22 cellular contexts compared by ENCODE assay signal in the genomic region with DNA sequence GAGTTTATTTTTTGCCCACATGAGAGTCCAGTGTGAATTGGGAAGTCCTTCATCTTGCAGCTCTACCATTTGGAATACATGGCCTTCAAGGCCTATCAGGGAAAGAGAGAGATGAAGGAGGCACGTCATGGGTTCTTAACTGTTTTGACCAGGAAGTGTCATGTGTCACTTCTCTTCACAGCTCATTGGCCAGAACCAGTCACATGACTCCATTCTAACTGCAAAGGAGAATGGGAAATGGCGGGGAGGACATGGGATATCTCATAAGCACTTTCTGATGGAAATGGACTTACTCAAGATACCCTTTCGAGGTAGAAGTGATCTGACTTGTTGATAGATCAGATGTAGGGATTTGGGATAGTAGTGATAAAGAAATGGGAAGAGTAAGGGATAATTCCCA. TPM values are rescaled to one million over a fixed set of nuclear protein-coding genes. Genes with fewer than 3 reads are reported as not detected.
DNase-seq lines count a peak whose midpoint lies in the region; ATAC-seq, FAIRE-seq and TF ChIP-seq lines count a peak whose summit lies in the region.
"Had no signal": no experiment of that assay in that cellular context is flagged by ENCODE, and none has a peak within 500 bp of the region (broad histone marks: within the 10 kb centered on the region; RNA-seq: fewer than 3 reads in every experiment).

No MANE protein-coding gene starts in this region.

- no peak for DNase-seq in HepG2 (ENCODE audit: low spot score)
- no peak for DNase-seq in right lobe of liver
- peak; percentile 61 for DNase-seq in Karpas-422
- no peak for DNase-seq in WTC11 (ENCODE audit: low spot score)
- DNase-seq in iPS-NIHi7 (ENCODE audit: extremely low spot score): peak; percentile 1
- DNase-seq in GM03348 (ENCODE audit: low spot score): no peak
- DNase-seq in left lobe of liver (ENCODE audit: low spot score): no peak
- DNase-seq in MCF 10A (ENCODE audit: unreplicated experiment): no peak
- DNase-seq: AML-193; CD4-positive, alpha-beta T cell; DMS153; DMS79; GDM1; HCEC 1CT; IMR-90 had no signal

- no peaks in the 10 kb centered on the region for H3K9me2 ChIP-seq in Karpas-422 (replicated peaks; ENCODE audit: insufficient read depth, low read length)

- H3K9ac ChIP-seq in HepG2 (ENCODE audit: insufficient read depth, low read depth, low read length): no peak overlapping the region
- no peak overlapping the region for H3K9ac ChIP-seq in Karpas-422 (ENCODE audit: low read length)

- in situ Hi-C loops in HepG2 (cut with HindIII; ENCODE audit: extremely low pct_ligation_motif_present, low pct_unique_long_range_greater_than_20kb): no loop called here

- no peaks in the 10 kb centered on the region for H3K36me3 Mint-ChIP-seq in WTC11
- H3K36me3 Mint-ChIP-seq in MCF 10A (ENCODE audit: insufficient read depth, unreplicated experiment): no peaks in the 10 kb centered on the region

- CTCF ChIA-PET in HepG2 (lab: Yijun Ruan, JAX; ENCODE audit: low intra/inter-chr PET ratio, low total read pairs) (no interaction called here), WTC11 (lab: Charles Lee) (no interaction called here), MCF 10A (lab: Yijun Ruan, JAX) (interaction anchor here (0.6 kb wide), 1 partner anchor 11 kb away, joined by 3 read pairs; no protein-coding TSS in a partner anchor)

- H3K27ac Mint-ChIP-seq in WTC11 (no peak overlapping the region), MCF 10A (ENCODE audit: low read depth, unreplicated experiment) (no peak overlapping the region)
- H3K27ac Mint-ChIP-seq: CD4-positive, alpha-beta T cell; GM23338 had no signal

- H2AFZ ChIP-seq in HepG2 (ENCODE audit: low read length): no peak overlapping the region
- H2AFZ ChIP-seq in Karpas-422 (ENCODE audit: low read length): no peak overlapping the region
- H2AFZ ChIP-seq: GM23338 had no signal

- WGBS in HepG2 (ENCODE audit: low lambda C conversion rate): 3% methylated on average over 3 of the region's 3 CpGs
- WGBS in right lobe of liver (ENCODE audit: insufficient coverage, low coverage, low lambda C conversion rate, missing lambda C conversion rate): 62% methylated on average over 3 of the region's 3 CpGs

- H3K36me3 ChIP-seq in HepG2 (replicated peaks in 1 of 2; ENCODE audit: control insufficient read depth in 1 of 2, insufficient read depth in 2 of 2, low read length in 2 of 2): no peaks in the 10 kb centered on the region
- no peaks in the 10 kb centered on the region for H3K36me3 ChIP-seq in right lobe of liver
- no peaks in the 10 kb centered on the region for H3K36me3 ChIP-seq in Karpas-422 (ENCODE audit: insufficient read depth, low read length)

- TF ChIP-seq POLR2A in HepG2 (IDR thresholded peaks at IDR 0.05; ENCODE audit: insufficient read depth in 1 of 2, low read depth in 2 of 2, low read length in 2 of 2) (no peak), right lobe of liver (IDR thresholded peaks at IDR 0.05) (no peak)

- H3K4me1 ChIP-seq in HepG2 (ENCODE audit: insufficient read depth, low read length) (no peaks in the 10 kb centered on the region), right lobe of liver (no peaks in the 10 kb centered on the region), Karpas-422 (ENCODE audit: low read length) (no peaks in the 10 kb centered on the region)

- no peak overlapping the region for H3K4me3 ChIP-seq in HepG2 (replicated peaks in 1 of 3; ENCODE audit: insufficient read depth in 1 of 3, low read depth in 2 of 3, low read length in 3 of 3)
- no peak overlapping the region for H3K4me3 ChIP-seq in right lobe of liver
- no peak overlapping the region for H3K4me3 ChIP-seq in Karpas-422 (ENCODE audit: low read length)
- H3K4me3 ChIP-seq: GM23338 had no signal

- no peak overlapping the region for H3K4me2 ChIP-seq in HepG2 (ENCODE audit: low read depth, low read length)
- no peak overlapping the region for H3K4me2 ChIP-seq in Karpas-422 (ENCODE audit: low read depth, low read length, poor library complexity, severe bottlenecking)
- H3K4me2 ChIP-seq: GM23338 had no signal

- no peaks in the 10 kb centered on the region for H3K27me3 ChIP-seq in HepG2 (ENCODE audit: control insufficient read depth in 1 of 2, insufficient read depth in 2 of 2, low read length in 2 of 2)
- H3K27me3 ChIP-seq in right lobe of liver: no peaks in the 10 kb centered on the region
- H3K27me3 ChIP-seq in Karpas-422 (ENCODE audit: low read length): no peaks in the 10 kb centered on the region

- H3K79me2 ChIP-seq in HepG2 (ENCODE audit: insufficient read depth, low read length): no peaks in the 10 kb centered on the region
- H3K79me2 ChIP-seq in Karpas-422 (ENCODE audit: low read length): no peaks in the 10 kb centered on the region

- BruUV-seq in HepG2 (replicated peaks; lab: Mats Ljungman, UMichigan) (no TSS peak), MCF 10A (replicated peaks; lab: Mats Ljungman, UMichigan) (no TSS peak)

- H3K27me3 Mint-ChIP-seq in WTC11 (ENCODE audit: low read depth): peaks cover 11% of the 10 kb centered on the region; the same call in 1 of the 2 replicates
- H3K27me3 Mint-ChIP-seq in MCF 10A (ENCODE audit: insufficient read depth, unreplicated experiment): peaks cover 32% of the 10 kb centered on the region

- FAIRE-seq in HepG2 (lab: Jason Lieb, UNC): no peak
- FAIRE-seq: H54 had no signal

- TF ChIP-seq CTCF in HepG2 (CRISPR knock-in tag; IDR thresholded peaks at IDR 0.05) (no peak), right lobe of liver (IDR thresholded peaks at IDR 0.05) (no peak), WTC11 (IDR thresholded peaks at IDR 0.05) (no peak), MCF 10A (IDR thresholded peaks at IDR 0.05; ENCODE audit: unreplicated experiment) (no peak)

- H4K20me1 ChIP-seq in HepG2 (ENCODE audit: insufficient read depth, low read length) (no peaks in the 10 kb centered on the region), Karpas-422 (ENCODE audit: insufficient read depth, low read depth, low read length) (no peaks in the 10 kb centered on the region)

- no peak overlapping the region for H3K4me3 Mint-ChIP-seq in WTC11
- no peak overlapping the region for H3K4me3 Mint-ChIP-seq in MCF 10A (ENCODE audit: unreplicated experiment)
- H3K4me3 Mint-ChIP-seq: CD4-positive, alpha-beta T cell; GM23338 had no signal

- TF ChIP-seq RAD21 in HepG2 (CRISPR knock-in tag; IDR thresholded peaks at IDR 0.05): no peak

- H3K27ac ChIP-seq in HepG2 (ENCODE audit: extremely low read length, insufficient read depth, low read length) (no peak overlapping the region), right lobe of liver (no peak overlapping the region), Karpas-422 (ENCODE audit: low read length) (no peak overlapping the region)
- H3K27ac ChIP-seq: C4-2B had no signal

- no peak for TF ChIP-seq EP300 in HepG2 (IDR thresholded peaks at IDR 0.05; ENCODE audit: low read depth in 2 of 2, low read length in 2 of 2)
- TF ChIP-seq EP300 in HepG2 (CRISPR knock-in tag; IDR thresholded peaks at IDR 0.05; ENCODE audit: borderline replicate concordance): no peak

- H3K9me3 ChIP-seq in HepG2 (ENCODE audit: low read length) (no peaks in the 10 kb centered on the region), right lobe of liver (no peaks in the 10 kb centered on the region), Karpas-422 (ENCODE audit: low read length) (no peaks in the 10 kb centered on the region)

- ATAC-seq in HepG2 (no peak), right lobe of liver (no peak), WTC11 (no peak), left lobe of liver (no peak)
- ATAC-seq: GM23338 had no signal

- peaks cover 38% of the 10 kb centered on the region for H3K9me3 Mint-ChIP-seq in WTC11
- peaks cover 14% of the 10 kb centered on the region for H3K9me3 Mint-ChIP-seq in MCF 10A (ENCODE audit: unreplicated experiment)

- H3K4me1 Mint-ChIP-seq in WTC11 (peaks cover 8% of the 10 kb centered on the region), MCF 10A (ENCODE audit: insufficient read depth, unreplicated experiment) (no peaks in the 10 kb centered on the region)
- H3K4me1 Mint-ChIP-seq: GM23338 had no signal

- intact Hi-C loops in HepG2 (cut with micrococcal nuclease; ENCODE audit: unreplicated experiment): no loop called here
- intact Hi-C loops in right lobe of liver (cut with DNase I): no loop called here
- intact Hi-C loops in MCF 10A (cut with micrococcal nuclease): no loop called here

- POLR2A ChIA-PET in HepG2 (lab: Yijun Ruan, JAX) (no interaction called here), WTC11 (lab: Charles Lee) (no interaction called here), MCF 10A (lab: Yijun Ruan, JAX) (no interaction called here)

TF ChIP-seq in HepG2, 621 proteins besides CTCF, POLR2A, EP300 and RAD21 (continues in another document):
- no peak for TF ChIP-seq ZNF572 (CRISPR knock-in tag; IDR thresholded peaks at IDR 0.05)
- TF ChIP-seq SP2 (CRISPR knock-in tag; IDR thresholded peaks at IDR 0.05): no peak

TF ChIP-seq in WTC11, 78 proteins besides CTCF, POLR2A, EP300 and RAD21 (continues in another document):
- TF ChIP-seq GABPB1 (CRISPR knock-in tag; IDR thresholded peaks at IDR 0.05): no peak

RNA-seq across cellular contexts. Expression of a gene that starts 57.9 kb away (rescaled TPM):
- total RNA-seq in HepG2 (2016; rRNA removed; fragmentation: Illumina TruSeq; extraction: Trizol) (not detected in 2 replicates), right lobe of liver (1 to 10 TPM; 1.2 to 5.2 (median 2.8) TPM), WTC11 (2021) (not detected in 3 replicates), left lobe of liver (4.4 TPM), MCF 10A (2022) (not detected in 2 replicates)
- not detected in 2 replicates for total RNA-seq in HepG2 (2016; cell fraction: cytosol; rRNA removed; fragmentation: Illumina TruSeq; extraction: Trizol; ENCODE audit: low read depth)
- total RNA-seq in HepG2 (2016; cell fraction: insoluble cytoplasmic fraction; rRNA removed; fragmentation: Illumina TruSeq; extraction: Trizol): not detected in 2 replicates
- not detected in 2 replicates for total RNA-seq in HepG2 (2016; cell fraction: membrane; rRNA removed; fragmentation: Illumina TruSeq; extraction: Trizol)
- total RNA-seq in HepG2 (2016; cell fraction: nucleus; rRNA removed; fragmentation: Illumina TruSeq; extraction: Trizol): not detected in 2 replicates
- 0.05 TPM in 1 of 2 replicates, not detected in the other for polyA plus RNA-seq in HepG2 (2011; rRNA removed)
- polyA plus RNA-seq in HepG2 (2011; cell fraction: cytosol; rRNA removed): 0.04 TPM in 1 of 2 replicates, not detected in the other
- polyA plus RNA-seq in HepG2 (2011; cell fraction: nucleus; rRNA removed): not detected in 2 replicates
- polyA plus RNA-seq in HepG2 (2012): not detected in 2 replicates
- polyA plus RNA-seq in HepG2 (2016; cell fraction: cytosol; fragmentation: Illumina TruSeq; extraction: Trizol; ENCODE audit: low read depth): not detected in 2 replicates
- not detected in 2 replicates for polyA plus RNA-seq in HepG2 (2016; cell fraction: insoluble cytoplasmic fraction; fragmentation: Illumina TruSeq; extraction: Trizol; ENCODE audit: low read depth)
- polyA plus RNA-seq in HepG2 (2016; cell fraction: membrane; fragmentation: Illumina TruSeq; extraction: Trizol; ENCODE audit: low read depth): not detected in 2 replicates
- polyA plus RNA-seq in HepG2 (2016; cell fraction: nucleus; fragmentation: Illumina TruSeq; extraction: Trizol; ENCODE audit: insufficient read depth, low read depth): not detected in 2 replicates
- not detected in 2 replicates for polyA minus RNA-seq in HepG2 (2011; rRNA and poly(A)+ RNA removed; ENCODE audit: low replicate concordance)
- not detected in 2 replicates for polyA minus RNA-seq in HepG2 (2011; cell fraction: cytosol; rRNA and poly(A)+ RNA removed)
- not detected in 2 replicates for polyA minus RNA-seq in HepG2 (2011; cell fraction: nucleus; rRNA and poly(A)+ RNA removed)
- not detected in 2 replicates for total RNA-seq in Karpas-422 (2014; rRNA removed; shearing (Covaris generic); ENCODE audit: low replicate concordance)
- total RNA-seq: A172; CD4-positive, alpha-beta T cell; Daoy; GM23338; HT-29; IMR-90 had no signal
- polyA plus RNA-seq: BJ, GM23338, IMR-90 had no signal

Comparison
In these comparisons a context has a peak if more than half of its experiments do, and no peak if none do; other contexts are left out.
1. DNase-seq: peak in Karpas-422 (single experiment) and iPS-NIHi7 (single experiment); none in HepG2 (single experiment), right lobe of liver (0 of 3), WTC11 (single experiment), GM03348 (single experiment), left lobe of liver (single experiment) and MCF 10A (single experiment).